10 cellular contexts compared by ENCODE assay signal in genomic region chr16:81996664-81997529, GRCh38. TPM values are rescaled to one million over a fixed set of nuclear protein-coding genes. Genes with fewer than 3 reads are reported as not detected.
DNase-seq lines count a peak whose midpoint lies in the region; ATAC-seq and TF ChIP-seq lines count a peak whose summit lies in the region.
"Had no signal": no experiment of that assay in that cellular context is flagged by ENCODE, and none has a peak within 500 bp of the region (broad histone marks: within the 10 kb centered on the region; RNA-seq: fewer than 3 reads in every experiment).

No MANE protein-coding gene starts in this region.

- H3K27ac ChIP-seq in mammary epithelial cell (ENCODE audit: insufficient read depth, low read depth, low read length) (peak overlapping the region; percentile 48), mesodermal cell (ENCODE audit: low read depth, low read length, severe bottlenecking) (peak overlapping the region; percentile 88)

- ATAC-seq in HG03378 (IDR thresholded peaks at IDR 0.05; ENCODE audit: unreplicated experiment) (no peak), GM18519 (IDR thresholded peaks at IDR 0.05; ENCODE audit: low FRiP score, unreplicated experiment) (no peak)
- ATAC-seq: activated CD8-positive, alpha-beta memory T cell treated with anti-CD3 and anti-CD28 coated beads, Interleukin-2, amount 10 ng/mL, durations not matched to agents 7 days and 5 days had no signal

- H4K20me1 ChIP-seq in mammary epithelial cell (ENCODE audit: insufficient read depth, low read length): no peaks in the 10 kb centered on the region

- intact Hi-C loops in mammary epithelial cell (cut with micrococcal nuclease): loop anchor here (1.0 to 2.0 kb wide), 2 partner anchors 56 to 107 kb away; no protein-coding TSS in a partner anchor

- H3K27me3 ChIP-seq in mammary epithelial cell (ENCODE audit: insufficient read depth, low read length): no peaks in the 10 kb centered on the region

- H3K36me3 ChIP-seq in mammary epithelial cell (ENCODE audit: insufficient read depth, low read length): peaks cover 10% of the 10 kb centered on the region
- H3K36me3 ChIP-seq in mesodermal cell (ENCODE audit: control insufficient read depth, insufficient read depth, low read length): no peaks in the 10 kb centered on the region

- in situ Hi-C loops in mammary epithelial cell (cut with MboI; ENCODE audit: low sequenced_read_pairs in 2 of 2): no loop called here

- dilution Hi-C loops in mammary epithelial cell (cut with HindIII; ENCODE audit: low sequenced_read_pairs): no loop called here

- H3K79me2 ChIP-seq in mammary epithelial cell (ENCODE audit: insufficient read depth, low read length): no peaks in the 10 kb centered on the region

- H3K4me2 ChIP-seq in mammary epithelial cell (ENCODE audit: insufficient read depth, low read depth, low read length): peak overlapping the region; percentile 53

- TF ChIP-seq CTCF in LNCaP clone FGC (IDR thresholded peaks at IDR 0.05; ENCODE audit: control insufficient read depth, extremely low read depth, insufficient read depth): peak; percentile 43
- TF ChIP-seq CTCF in mammary epithelial cell (conservative IDR thresholded peaks at IDR 0.05 in 1 of 2, IDR thresholded peaks at IDR 0.05 in 1 of 2; ENCODE audit: extremely low read depth in 1 of 2, insufficient read depth in 1 of 2, low read depth in 1 of 2, low read length in 2 of 2): peak; percentile 38 to 50

- CTCF ChIA-PET in mammary epithelial cell (lab: Charles Lee; ENCODE audit: low non-redundant PET): interaction anchor here (0.6 kb wide), 2 partner anchors 25 to 56 kb away, joined by 3 to 4 read pairs; no protein-coding TSS in a partner anchor

- DNase-seq in AML-193 (lab: John Stamatoyannopoulos, UW) (peak; percentile 41 to 44), LNCaP clone FGC (ENCODE audit: low read depth) (no peak), mammary epithelial cell (peak; percentile 38), KG1 (lab: John Stamatoyannopoulos, UW) (no peak), amygdala (lab: John Stamatoyannopoulos, UW) (no peak)
- DNase-seq: activated CD8-positive, alpha-beta memory T cell treated with anti-CD3 and anti-CD28 coated beads, Interleukin-2, amount 10 ng/mL, durations not matched to agents 7 days and 5 days had no signal

- WGBS in mammary epithelial cell (ENCODE audit: low coverage, missing lambda C conversion rate): 57% methylated on average over 10 of the region's 11 CpGs
- 44 to 69% methylated on average over 6 to 8 of the region's 11 CpGs for WGBS in mesodermal cell (ENCODE audit: insufficient coverage in 2 of 2), 2 experiments

- H3K4me1 ChIP-seq in mammary epithelial cell (ENCODE audit: insufficient read depth, low read length) (peaks cover 21% of the 10 kb centered on the region), mesodermal cell (ENCODE audit: control insufficient read depth, insufficient read depth, low read length, poor library complexity, severe bottlenecking) (peaks cover 16% of the 10 kb centered on the region)

- no TSS peak for BruUV-seq in mammary epithelial cell (replicated peaks; lab: Mats Ljungman, UMichigan)

- H3K9ac ChIP-seq in mammary epithelial cell (ENCODE audit: insufficient read depth, low read length): no peak overlapping the region

- H2AFZ ChIP-seq in mammary epithelial cell (ENCODE audit: low read depth, low read length): no peak overlapping the region

- H3K9me3 ChIP-seq in mammary epithelial cell (replicated peaks; ENCODE audit: insufficient read depth, low read length): no peaks in the 10 kb centered on the region
- H3K9me3 ChIP-seq in mesodermal cell (ENCODE audit: control insufficient read depth, low read length): no peaks in the 10 kb centered on the region

- H3K4me3 ChIP-seq in LNCaP clone FGC (ENCODE audit: low read depth, low read length): no peak overlapping the region
- H3K4me3 ChIP-seq in mammary epithelial cell (replicated peaks in 1 of 3; ENCODE audit: insufficient read depth in 1 of 3, low read depth in 2 of 3, low read length in 3 of 3): no peak overlapping the region
- no peak overlapping the region for H3K4me3 ChIP-seq in mesodermal cell (ENCODE audit: extremely low read depth, insufficient read depth, low read length, poor library complexity, severe bottlenecking)

RNA-seq across cellular contexts. Expression of gene SDR42E1, which starts 14.4 kb away (rescaled TPM):
- 10 to 100 TPM; 19.7 to 21.5 TPM for total RNA-seq in mammary epithelial cell
- polyA plus RNA-seq in mammary epithelial cell: 10.6 TPM
- 30.8 TPM for polyA minus RNA-seq in mammary epithelial cell
- 0.11 TPM for polyA plus RNA-seq in mesodermal cell (2013, experiment 1 of 2)
- polyA plus RNA-seq in mesodermal cell (2013, experiment 2 of 2): not detected

RNA-seq across cellular contexts. Expression of gene HSD17B2, which starts 38.2 kb away (rescaled TPM):
- total RNA-seq in mammary epithelial cell: 1 to 10 TPM; 1.3 to 2.4 TPM
- 3.2 TPM for polyA plus RNA-seq in mammary epithelial cell
- not detected for polyA minus RNA-seq in mammary epithelial cell
- polyA plus RNA-seq in mesodermal cell (2013, experiment 1 of 2): 0.55 TPM
- not detected for polyA plus RNA-seq in mesodermal cell (2013, experiment 2 of 2)
- total RNA-seq: activated CD8-positive, alpha-beta memory T cell treated with anti-CD3 and anti-CD28 coated beads, Interleukin-2, amount 10 ng/mL, durations not matched to agents 7 days and 5 days; kidney epithelial cell had no signal

Comparison
In these comparisons a context has a peak if more than half of its experiments do, and no peak if none do; other contexts are left out.
1. DNase-seq: peak in AML-193 (2 of 2) and mammary epithelial cell (single experiment); none in LNCaP clone FGC (single experiment), KG1 (single experiment) and amygdala (0 of 56).